Comparison of ENCODE assay signal across 22 cellular contexts in genomic region chrX:36573720-36574119, GRCh38.
A peak's percentile ranks its signal among the peaks of the same experiment; 100 is the strongest.
DNase-seq lines count a peak whose midpoint lies in the region; ATAC-seq and TF ChIP-seq lines count a peak whose summit lies in the region.
"Had no signal": no experiment of that assay in that cellular context is flagged by ENCODE, and none has a peak within 500 bp of the region (broad histone marks: within the 10 kb centered on the region; RNA-seq: fewer than 3 reads in every experiment).

No MANE protein-coding gene starts in this region.

- H2BK120ac ChIP-seq in H9 (ENCODE audit: low read depth, low read length, poor library complexity, severe bottlenecking) = no peak overlapping the region

- no peak overlapping the region for H4K91ac ChIP-seq in H9 (ENCODE audit: insufficient read length, low read depth, low read length)

- H3K18ac ChIP-seq in H9 (ENCODE audit: insufficient read length, low read depth, low read length) = no peak overlapping the region

- H3K27me3 ChIP-seq in SK-N-SH (ENCODE audit: insufficient read depth) (no peaks in the 10 kb centered on the region), H9 (ENCODE audit: insufficient read depth, low read length) (no peaks in the 10 kb centered on the region)

- H3T11ph ChIP-seq in H9 (ENCODE audit: low read length) = no peak overlapping the region

- H3K56ac ChIP-seq in H9 (ENCODE audit: insufficient read length, low read depth, low read length) = no peak overlapping the region

- no peaks in the 10 kb centered on the region for H3K9me3 ChIP-seq in SK-N-SH
- no peaks in the 10 kb centered on the region for H3K9me3 ChIP-seq in H9 (ENCODE audit: control insufficient read depth, low read depth, low read length)
- H3K9me3 ChIP-seq: A549; BLaER1 treated with 17β-estradiol and CSF1 and Interleukin-3, amounts not matched to agents 10 nM and 100 nM; Caco-2 had no signal

- no peak for TF ChIP-seq RAD21 in SK-N-SH (IDR thresholded peaks at IDR 0.05; ENCODE audit: low read length)

- H4K5ac ChIP-seq in H9 (ENCODE audit: insufficient read length, low read depth, low read length) = no peak overlapping the region

- peak; percentile 1 for DNase-seq in Ammon's horn (ENCODE audit: low spot score)
- DNase-seq in NCI-H82 (lab: John Stamatoyannopoulos, UW) = peak; percentile 70
- DNase-seq in SK-N-SH = peak; percentile 2
- DNase-seq in globus pallidus (ENCODE audit: low spot score) = peak; percentile 27
- no peak for DNase-seq in H9
- DNase-seq in Right ventricle myocardium superior = no peak
- DNase-seq: 8988T; Caco-2; CD4-positive, alpha-beta memory T cell; DMS153; EL; GDM1; GM23248; H7 had no signal

- H3K4me1 ChIP-seq in SK-N-SH (ENCODE audit: control insufficient read depth in 1 of 2, insufficient read depth in 2 of 2, low read depth in 1 of 2, low read length in 1 of 2) = no peaks in the 10 kb centered on the region
- peaks cover 3% of the 10 kb centered on the region; the same call in 1 of the 2 replicates for H3K4me1 ChIP-seq in H9 (ENCODE audit: insufficient read depth, low read length)
- H3K4me1 ChIP-seq: A549; BLaER1 treated with 17β-estradiol and CSF1 and Interleukin-3, amounts not matched to agents 10 nM and 100 nM; Caco-2 had no signal

- H3K4me1 Mint-ChIP-seq in H9 = peaks cover 6 to 18% of the 10 kb centered on the region in 2 experiments
- H3K4me1 Mint-ChIP-seq: B cell; CD14-positive monocyte; CD4-positive, alpha-beta memory T cell had no signal

- CTCF ChIA-PET in SK-N-SH (lab: Yijun Ruan, JAX) = interaction anchor here (0.7 kb wide), 1 partner anchor 13 kb away, joined by 3 read pairs; no protein-coding TSS in a partner anchor

- TF ChIP-seq CTCF in SK-N-SH (IDR thresholded peaks at IDR 0.05) (no peak), H9 (conservative IDR thresholded peaks at IDR 0.05) (no peak)

- H3K36me3 Mint-ChIP-seq in H9 (ENCODE audit: insufficient read depth in 1 of 3, low read depth in 3 of 3) = peaks cover 0 to 3% (median 2%) of the 10 kb centered on the region in 3 experiments; a peak in 2 of 7 replicates
- H3K36me3 Mint-ChIP-seq: CD14-positive monocyte; CD4-positive, alpha-beta memory T cell had no signal

- no peaks in the 10 kb centered on the region for H3K9me2 ChIP-seq in SK-N-SH

- no peak overlapping the region for H3K4me3 ChIP-seq in SK-N-SH (ENCODE audit: low read depth in 2 of 2, low read length in 1 of 2)
- H3K4me3 ChIP-seq: A549; BLaER1 treated with 17β-estradiol and CSF1 and Interleukin-3, amounts not matched to agents 10 nM and 100 nM; GM12878; GM23248 had no signal

- no peak overlapping the region for H3K23ac ChIP-seq in H9 (ENCODE audit: insufficient read length, low read depth, low read length)

- no peak overlapping the region for H4K8ac ChIP-seq in H9 (replicated peaks; ENCODE audit: insufficient read length, low read depth, low read length)

- H3F3A ChIP-seq in SK-N-SH (replicated peaks; ENCODE audit: insufficient read depth) = no peaks in the 10 kb centered on the region

- no peak overlapping the region for H3K27ac Mint-ChIP-seq in H9
- H3K27ac Mint-ChIP-seq: B cell; CD14-positive monocyte; CD4-positive, alpha-beta memory T cell had no signal

- no peaks in the 10 kb centered on the region for H3K23me2 ChIP-seq in H9 (ENCODE audit: insufficient read length, low read depth, low read length, poor library complexity, severe bottlenecking)

- H3K27ac ChIP-seq in SK-N-SH (ENCODE audit: low read depth in 2 of 2, low read length in 1 of 2) (no peak overlapping the region), H9 (ENCODE audit: insufficient read length, low read depth, low read length) (no peak overlapping the region)
- H3K27ac ChIP-seq: A549; BLaER1 treated with 17β-estradiol and CSF1 and Interleukin-3, amounts not matched to agents 10 nM and 100 nM; GM23248 had no signal

- no peak overlapping the region for H2BK5ac ChIP-seq in H9 (ENCODE audit: insufficient read length, low read length)

- no peak overlapping the region for H2BK12ac ChIP-seq in H9 (ENCODE audit: insufficient read length, low read depth, low read length)

- no peaks in the 10 kb centered on the region for H3K79me1 ChIP-seq in H9 (ENCODE audit: insufficient read depth, low read depth, low read length, poor library complexity, severe bottlenecking)

- 0% methylated on average over 2 of the region's 2 CpGs for WGBS in SK-N-SH (ENCODE audit: low lambda C conversion rate)
- WGBS in H9 (ENCODE audit: extremely low coverage, insufficient read length, low lambda C conversion rate) = no CpG with 5 or more reads among the region's 2 CpGs

- no peaks in the 10 kb centered on the region for H3K79me2 ChIP-seq in SK-N-SH (ENCODE audit: insufficient read depth)
- H3K79me2 ChIP-seq in H9 (ENCODE audit: insufficient read depth, low read length) = no peaks in the 10 kb centered on the region

- intact Hi-C loops in Right ventricle myocardium superior (cut with DNase I) = no loop called here

- H2AK5ac ChIP-seq in H9 (ENCODE audit: insufficient read length, low read length) = no peak overlapping the region

- H3K27me3 Mint-ChIP-seq in H9 (ENCODE audit: low read depth) = no peaks in the 10 kb centered on the region
- H3K27me3 Mint-ChIP-seq: B cell; CD4-positive, alpha-beta memory T cell had no signal

- no peaks in the 10 kb centered on the region for H3K36me3 ChIP-seq in SK-N-SH (replicated peaks in 1 of 2; ENCODE audit: control insufficient read depth in 1 of 2, insufficient read depth in 2 of 2, low read length in 1 of 2)
- H3K36me3 ChIP-seq: BLaER1 treated with 17β-estradiol and CSF1 and Interleukin-3, amounts not matched to agents 10 nM and 100 nM had no signal

- H3K9ac ChIP-seq in SK-N-SH (no peak overlapping the region), H9 (ENCODE audit: extremely low read depth, insufficient read length, low read length) (no peak overlapping the region)
- H3K9ac ChIP-seq: BLaER1 treated with 17β-estradiol and CSF1 and Interleukin-3, amounts not matched to agents 10 nM and 100 nM; GM23248 had no signal

- H3K4ac ChIP-seq in H9 (ENCODE audit: low read depth, low read length) = no peak overlapping the region

- no peaks in the 10 kb centered on the region for H4K20me1 ChIP-seq in SK-N-SH (ENCODE audit: insufficient read depth)
- H4K20me1 ChIP-seq in H9 (ENCODE audit: control insufficient read depth, insufficient read depth, insufficient read length) = no peaks in the 10 kb centered on the region
- H4K20me1 ChIP-seq: BLaER1 treated with 17β-estradiol and CSF1 and Interleukin-3, amounts not matched to agents 10 nM and 100 nM had no signal

- POLR2A ChIA-PET in SK-N-SH (lab: Yijun Ruan, JAX) = no interaction called here

- H3K4me2 ChIP-seq in SK-N-SH (no peak overlapping the region), H9 (ENCODE audit: insufficient read depth, insufficient read length, low read length) (no peak overlapping the region)
- H3K4me2 ChIP-seq: A549; BLaER1 treated with 17β-estradiol and CSF1 and Interleukin-3, amounts not matched to agents 10 nM and 100 nM had no signal

- no peak overlapping the region for H2BK15ac ChIP-seq in H9 (ENCODE audit: low read depth, low read length)

- peaks cover 43 to 64% of the 10 kb centered on the region in 2 experiments for H3K9me3 Mint-ChIP-seq in H9
- H3K9me3 Mint-ChIP-seq: CD14-positive monocyte had no signal

- no peak overlapping the region for H2BK20ac ChIP-seq in H9 (ENCODE audit: low read depth, low read length, poor library complexity, severe bottlenecking)

- no peak overlapping the region for H3K4me3 Mint-ChIP-seq in H9
- H3K4me3 Mint-ChIP-seq: B cell; CD14-positive monocyte; CD4-positive, alpha-beta memory T cell had no signal

- TF ChIP-seq EP300 in SK-N-SH (IDR thresholded peaks at IDR 0.05; ENCODE audit: borderline replicate concordance in 1 of 2, low read depth in 1 of 2, low read length in 1 of 2) = peak in 1 of 2 experiments; percentile 44; a peak in 1 of 4 replicates

- ATAC-seq in GM18511 (IDR thresholded peaks at IDR 0.05; ENCODE audit: unreplicated experiment) (no peak), GM21381 (IDR thresholded peaks at IDR 0.05; ENCODE audit: unreplicated experiment) (no peak), Right ventricle myocardium superior (ENCODE audit: poor library complexity) (no peak)
- ATAC-seq: A549, GM12878, HCT116 had no signal

- H3K14ac ChIP-seq in H9 (ENCODE audit: insufficient read depth, low read length) = no peak overlapping the region

- H2AFZ ChIP-seq in SK-N-SH (ENCODE audit: low read depth) = no peak overlapping the region
- H2AFZ ChIP-seq in H9 (ENCODE audit: low read length) = no peak overlapping the region
- H2AFZ ChIP-seq: GM23248 had no signal

TF ChIP-seq in SK-N-SH, 30 proteins besides CTCF, POLR2A, EP300 and RAD21:
- TF ChIP-seq GATA2 (CRISPR knock-in tag; IDR thresholded peaks at IDR 0.05) (peak; percentile 47), POLR2AphosphoS5 (IDR thresholded peaks at IDR 0.05; ENCODE audit: low read depth, low read length) (no peak), RCOR1 (IDR thresholded peaks at IDR 0.05; ENCODE audit: low read length) (peak; percentile 64; the same call in 1 of the 2 replicates), ZBTB33 (IDR thresholded peaks at IDR 0.05; ENCODE audit: borderline replicate concordance, low read depth) (no peak)

Comparison
In these comparisons a context has a peak if more than half of its experiments do, and no peak if none do; other contexts are left out.
1. DNase-seq: peak in Ammon's horn (single experiment), NCI-H82 (single experiment), SK-N-SH (single experiment) and globus pallidus (single experiment); none in H9 (single experiment) and Right ventricle myocardium superior (single experiment).